ENCODE assay signal across 15 cellular contexts in the genomic region with DNA sequence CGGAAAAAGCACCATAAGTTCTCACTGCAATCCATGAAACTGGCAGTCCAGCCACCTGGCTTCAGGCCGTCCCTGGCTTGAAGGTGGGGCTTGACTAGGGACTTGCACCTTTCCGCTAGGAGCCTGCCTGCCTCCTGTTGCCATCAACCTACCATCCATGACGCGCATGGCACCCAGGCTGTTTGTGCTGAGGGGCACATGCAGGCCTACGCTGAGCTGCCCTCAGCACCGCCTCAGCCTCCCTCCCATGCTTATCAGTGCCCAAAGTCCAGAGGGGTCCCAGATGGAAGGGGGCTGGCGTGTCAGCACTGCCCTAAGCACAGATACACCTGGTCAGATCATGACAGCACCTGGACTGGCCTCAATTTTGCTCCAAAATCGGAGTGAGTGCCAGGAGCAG.
"Had no signal": no experiment of that assay in that cellular context is flagged by ENCODE, and none has a peak within 500 bp of the region (broad histone marks: within the 10 kb centered on the region; RNA-seq: fewer than 3 reads in every experiment).

No MANE protein-coding gene starts in this region.

- ATAC-seq: gastroesophageal sphincter; left cardiac atrium; left ventricle myocardium superior; mucosa of descending colon; naive thymus-derived CD8-positive, alpha-beta T cell; sciatic nerve had no signal

- H3K4me1 ChIP-seq: esophagus squamous epithelium, gastroesophageal sphincter, vagina had no signal

- H3K36me3 ChIP-seq: esophagus squamous epithelium, gastroesophageal sphincter, vagina had no signal

- H3K27ac ChIP-seq: esophagus squamous epithelium, gastroesophageal sphincter, vagina had no signal

- H3K4me3 ChIP-seq: esophagus squamous epithelium, gastroesophageal sphincter, lung, mucosa of descending colon, vagina had no signal

- DNase-seq: esophagus squamous epithelium; foreskin fibroblast; immature natural killer cell; left cardiac atrium; left ventricle myocardium superior; mucosa of descending colon; naive thymus-derived CD8-positive, alpha-beta T cell; posterior cingulate gyrus; stimulated activated CD4-positive, alpha-beta T cell treated with anti-CD3 and anti-CD28 coated beads, Interleukin-2, amount 100 ng/mL, for 24 hours; stimulated activated CD4-positive, alpha-beta T cell treated with anti-CD3 and anti-CD28 coated beads, Interleukin-4, amount 100 ng/mL, for 4 hours; stimulated activated naive CD4-positive, alpha-beta T cell treated with Interleukin-2 at 50 U/mL for 16 hours had no signal

- H3K27me3 ChIP-seq: esophagus squamous epithelium, gastroesophageal sphincter, vagina had no signal

- H3K9me3 ChIP-seq: esophagus squamous epithelium, gastroesophageal sphincter, mucosa of descending colon, vagina had no signal
